ENCODE assay signal across 13 cellular contexts in the genomic region with DNA sequence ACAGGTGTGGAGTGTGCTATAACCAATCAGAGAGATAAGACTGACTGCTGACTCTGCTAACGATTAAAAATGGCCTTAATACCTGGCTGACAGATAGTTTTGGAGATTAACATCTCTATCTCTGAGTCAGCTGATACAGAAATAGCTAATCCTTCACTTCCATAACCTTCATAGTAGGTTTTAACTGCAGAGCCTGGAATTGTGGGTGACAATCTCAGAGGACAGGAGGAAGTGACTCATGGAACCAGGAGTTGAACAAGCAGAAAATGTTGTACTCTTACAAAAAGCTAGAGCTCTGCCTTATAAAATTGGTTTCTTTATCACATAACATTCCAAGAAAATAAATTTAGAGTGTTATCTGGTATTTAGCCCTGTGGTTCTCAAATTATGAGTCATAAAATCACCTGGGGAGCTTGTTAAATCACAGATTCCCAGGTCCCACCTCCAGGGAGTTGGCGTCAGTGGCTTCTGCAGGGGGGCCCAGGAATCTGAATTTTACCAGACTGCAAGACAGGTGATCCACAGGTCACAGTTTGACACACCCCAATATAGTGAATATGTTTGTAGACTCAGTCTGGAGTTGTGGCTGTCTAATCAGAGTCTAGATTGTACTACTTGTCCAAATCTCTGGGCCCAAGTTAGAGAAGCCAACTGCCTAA. TPM values are rescaled to one million over a fixed set of nuclear protein-coding genes. Genes with fewer than 3 reads are reported as not detected.
DNase-seq lines count a peak whose midpoint lies in the region; ATAC-seq and TF ChIP-seq lines count a peak whose summit lies in the region.
"Had no signal": no experiment of that assay in that cellular context is flagged by ENCODE, and none has a peak within 500 bp of the region (broad histone marks: within the 10 kb centered on the region; RNA-seq: fewer than 3 reads in every experiment).

No MANE protein-coding gene starts in this region.

- H3K27ac ChIP-seq in heart right ventricle (peak overlapping the region in 8 of 10 donors; percentile 31 to 79 (median 72)), RWPE2 (ENCODE audit: poor library complexity, severe bottlenecking) (peak overlapping the region; percentile 64)

- no peak for TF ChIP-seq CTCF in heart right ventricle (IDR thresholded peaks at IDR 0.05)
- no peak for TF ChIP-seq CTCF in RWPE2 (IDR thresholded peaks at IDR 0.05; ENCODE audit: poor library complexity, severe bottlenecking)
- TF ChIP-seq CTCF in foreskin fibroblast (IDR thresholded peaks at IDR 0.05; ENCODE audit: low read depth, low read length) = no peak

- H3K4me1 ChIP-seq in heart right ventricle (peaks cover 10 to 59% (median 39%) of the 10 kb centered on the region in 9 donors), RWPE2 (ENCODE audit: insufficient read depth, poor library complexity, severe bottlenecking) (peaks cover 25% of the 10 kb centered on the region)
- H3K4me1 ChIP-seq: BE2C had no signal

- H3K4me3 ChIP-seq in heart right ventricle = no peak overlapping the region
- H3K4me3 ChIP-seq in RWPE2 (ENCODE audit: severe bottlenecking) = no peak overlapping the region
- H3K4me3 ChIP-seq in foreskin fibroblast (ENCODE audit: low read depth in 1 of 2, low read length in 2 of 2) = no peak overlapping the region

- no peaks in the 10 kb centered on the region for H3K27me3 ChIP-seq in heart right ventricle
- H3K27me3 ChIP-seq in RWPE2 (ENCODE audit: insufficient read depth, poor library complexity, severe bottlenecking) = no peaks in the 10 kb centered on the region
- H3K27me3 ChIP-seq: BE2C had no signal

- no peaks in the 10 kb centered on the region for H3K9me3 ChIP-seq in heart right ventricle
- no peaks in the 10 kb centered on the region for H3K9me3 ChIP-seq in RWPE2 (ENCODE audit: severe bottlenecking)
- H3K9me3 ChIP-seq: BE2C had no signal

- intact Hi-C loops in heart right ventricle (cut with DNase I) (loop anchor here in 3 of 10 donors (5.0 kb wide), 1 partner anchor 85 kb away; a partner anchor contains a TSS), left ventricle myocardium superior (cut with micrococcal nuclease) (no loop called here)

- DNase-seq in heart right ventricle (no peak), left ventricle myocardium superior (no peak), RWPE2 (ENCODE audit: low spot score) (no peak), foreskin fibroblast (peak; percentile 61 to 73), superior temporal gyrus (ENCODE audit: extremely low spot score) (peak; percentile 21), globus pallidus (ENCODE audit: low spot score) (no peak), UCSD-AML1 (lab: John Stamatoyannopoulos, UW; ENCODE audit: unreplicated experiment) (no peak)
- DNase-seq: activated naive CD8-positive, alpha-beta T cell treated with anti-CD3 and anti-CD28 coated beads for 36 hours; BE2C; immature natural killer cell; nephron progenitor cell; stimulated activated naive B cell treated with anti-CD40 and anti-IgM and Interleukin-4, amounts not matched to agents 10 μg/mL and 1 μg/mL and 100 μg/mL, for 72 hours had no signal

- ATAC-seq in heart right ventricle (peak in 2 of 8 donors; percentile 7 to 28), left ventricle myocardium superior (no peak), RWPE2 (ENCODE audit: low read depth) (peak; percentile 75), HG02870 (IDR thresholded peaks at IDR 0.05; ENCODE audit: unreplicated experiment) (no peak)
- ATAC-seq: stimulated activated naive B cell treated with anti-CD40 and anti-IgM and Interleukin-4, amounts not matched to agents 10 μg/mL and 1 μg/mL and 100 μg/mL, for 72 hours had no signal

- 68 to 87% methylated on average over 2 of the region's 2 CpGs for WGBS in heart right ventricle, 2 donors

- peaks cover 0 to 47% (median 6%) of the 10 kb centered on the region in 9 donors for H3K36me3 ChIP-seq in heart right ventricle
- 0 out of 2 replicates have a peak, but pooled peaks cover 3% of the 10 kb centered on the region for H3K36me3 ChIP-seq in RWPE2 (ENCODE audit: low read depth)
- H3K36me3 ChIP-seq: BE2C had no signal

RNA-seq across cellular contexts. Expression of a gene that starts 44.4 kb away (rescaled TPM):
- total RNA-seq in heart right ventricle (10 to 100 TPM; 30.3 to 61.6 (median 47.2) TPM), left ventricle myocardium superior (48.9 TPM)
- polyA plus RNA-seq in heart right ventricle = 10 to 100 TPM; 35.6 to 35.9 TPM

Comparison
In these comparisons a context has a peak if more than half of its experiments do, and no peak if none do; other contexts are left out.
1. DNase-seq: peak in foreskin fibroblast (2 of 2) and superior temporal gyrus (single experiment); none in heart right ventricle (0 of 2), left ventricle myocardium superior (single experiment), RWPE2 (single experiment), globus pallidus (single experiment) and UCSD-AML1 (single experiment).